In the genomic region with DNA sequence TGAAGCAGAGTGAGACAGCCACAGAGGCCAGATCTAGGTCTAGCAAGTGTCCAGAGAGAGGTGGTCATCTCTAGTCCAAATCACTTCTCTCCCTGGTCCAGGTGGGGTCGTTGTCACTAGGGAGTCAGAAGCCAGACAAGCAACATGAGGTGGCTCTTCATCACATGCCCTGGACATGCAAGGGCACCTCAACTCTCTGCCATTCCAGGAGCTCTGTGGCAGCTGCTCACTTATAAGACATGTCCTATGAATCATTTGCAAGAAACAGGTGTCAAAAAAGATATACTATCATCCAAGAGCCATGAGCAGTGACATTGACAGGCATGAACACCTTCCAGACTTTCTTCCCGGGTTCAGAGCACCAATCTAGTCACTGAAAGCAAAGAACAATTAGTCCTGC, we compare ENCODE assay signal across 19 cellular contexts.
"Had no signal": no experiment of that assay in that cellular context is flagged by ENCODE, and none has a peak within 500 bp of the region (broad histone marks: within the 10 kb centered on the region; RNA-seq: fewer than 3 reads in every experiment).

No MANE protein-coding gene starts in this region.

- H3K36me3 ChIP-seq: SJCRH30 had no signal

- H3K4me3 ChIP-seq: SJCRH30 had no signal

- H3K27ac ChIP-seq: SJCRH30 had no signal

- H3K27me3 ChIP-seq: SJCRH30 had no signal

- ATAC-seq: SK-N-SH treated with all-trans-retinoic acid at 6 μM for 48 hours had no signal

- FAIRE-seq: RCC 7860 had no signal

- H3K4me1 ChIP-seq: SJCRH30 had no signal

- DNase-seq: KBM-7, MV-4-11, NCI-H1048, NCI-H1105, NCI-H1417, NCI-H1436 treated with DMSO at 0.1 percent for 48 hours, NCI-H1694, NCI-H187 treated with DMSO at 0.1 percent for 48 hours, NCI-H2029 treated with DMSO at 0.1 percent for 48 hours, NCI-H226, NCI-H446, NCI-H510A, NCI-H524 treated with DMSO at 0.1 percent for 48 hours, NCI-H774, RPMI8226, SHP77 treated with DMSO at 0.1 percent for 48 hours, SJCRH30 had no signal

- H3K9me3 ChIP-seq: SJCRH30 had no signal
